In genomic region chr4:16844796-16845586, GRCh38 we compare ENCODE assay signal across 1 cellular context.
TF ChIP-seq lines count a peak whose summit lies in the region.

No MANE protein-coding gene starts in this region.

TF ChIP-seq in IMR-90, 13 proteins besides CTCF, POLR2A, EP300 and RAD21:
- TF ChIP-seq RCOR1 (IDR thresholded peaks at IDR 0.05; ENCODE audit: insufficient replicate concordance, low read length) (no peak), ELK1 (IDR thresholded peaks at IDR 0.05; ENCODE audit: borderline replicate concordance, low read depth, low read length) (no peak), SMC3 (IDR thresholded peaks at IDR 0.05; ENCODE audit: low read depth, low read length) (no peak), CEBPB (IDR thresholded peaks at IDR 0.05; ENCODE audit: low read depth, low read length) (no peak), BHLHE40 (IDR thresholded peaks at IDR 0.05; ENCODE audit: low read depth, low read length) (no peak), MAFK (IDR thresholded peaks at IDR 0.05; ENCODE audit: low read depth, low read length) (no peak), NFE2L2 (IDR thresholded peaks at IDR 0.05; ENCODE audit: low read depth, low read length) (no peak), FOS (IDR thresholded peaks at IDR 0.05; ENCODE audit: low read depth, low read length) (no peak), USF2 (IDR thresholded peaks at IDR 0.05; ENCODE audit: low read depth, low read length) (no peak), RFX5 (IDR thresholded peaks at IDR 0.05; ENCODE audit: low read depth, low read length) (no peak), MXI1 (IDR thresholded peaks at IDR 0.05; ENCODE audit: borderline replicate concordance, low read depth, low read length) (no peak), CHD1 (IDR thresholded peaks at IDR 0.05; ENCODE audit: low read depth, low read length) (no peak), MAZ (IDR thresholded peaks at IDR 0.05; ENCODE audit: borderline replicate concordance, low read depth, low read length) (no peak)
